ENCODE assay signal across 1 cellular context in genomic region chr15:67899596-67900283, GRCh38.
TF ChIP-seq lines count a peak whose summit lies in the region.

No MANE protein-coding gene starts in this region.

TF ChIP-seq in GM23338, 12 proteins besides CTCF, POLR2A, EP300 and RAD21 (continued from another document):
- TF ChIP-seq ZNF462 (CRISPR knock-in tag; IDR thresholded peaks at IDR 0.05): no peak
- no peak for TF ChIP-seq EZH2 (IDR thresholded peaks at IDR 0.05; ENCODE audit: low read depth, unreplicated experiment)
- no peak for TF ChIP-seq CREB1 (CRISPR knock-in tag; IDR thresholded peaks at IDR 0.05; ENCODE audit: low read depth)
- TF ChIP-seq ZNF114 (CRISPR knock-in tag; IDR thresholded peaks at IDR 0.05): no peak
- no peak for TF ChIP-seq POLR2AphosphoS5 (IDR thresholded peaks at IDR 0.05; ENCODE audit: low read depth)
- TF ChIP-seq JUNB (IDR thresholded peaks at IDR 0.05; ENCODE audit: unreplicated experiment): no peak
- no peak for TF ChIP-seq ZNF331 (CRISPR knock-in tag; IDR thresholded peaks at IDR 0.05; ENCODE audit: low read depth)
